In the genomic region with DNA sequence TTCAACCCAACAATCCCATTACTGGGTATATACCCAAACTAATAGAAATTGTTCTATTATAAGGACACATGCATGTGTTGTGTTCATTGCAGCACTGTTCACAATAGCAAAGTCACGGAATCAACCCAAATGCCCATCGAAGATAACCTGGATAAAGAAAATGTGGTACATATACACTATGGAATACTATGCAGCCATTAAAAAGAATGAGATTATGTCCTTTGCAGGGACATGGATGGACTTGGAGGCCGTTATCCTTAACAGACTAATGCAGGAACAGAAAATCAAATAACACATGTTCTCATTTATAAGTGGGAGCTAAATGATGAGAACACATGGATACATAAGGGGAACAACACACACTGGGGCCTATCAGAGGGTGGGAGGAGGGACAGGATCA, we compare ENCODE assay signal across 7 cellular contexts.
"Had no signal": no experiment of that assay in that cellular context is flagged by ENCODE, and none has a peak within 500 bp of the region (broad histone marks: within the 10 kb centered on the region; RNA-seq: fewer than 3 reads in every experiment).

No MANE protein-coding gene starts in this region.

- H3K9ac ChIP-seq: KMS-11 had no signal

- H3K4me2 ChIP-seq: KMS-11 had no signal

- H3K27ac ChIP-seq: HL-60, KMS-11 had no signal

- H3K9me3 Mint-ChIP-seq: IgD-negative memory B cell had no signal

- H3K4me3 Mint-ChIP-seq: IgD-negative memory B cell had no signal

- FAIRE-seq: HTR-8/SVneo had no signal

- H3K27ac Mint-ChIP-seq: IgD-negative memory B cell had no signal

- DNase-seq: IMR-90, KBM-7, KG1 had no signal

- H3K27me3 Mint-ChIP-seq: IgD-negative memory B cell had no signal
